ENCODE assay signal across 2 cellular contexts in the genomic region with DNA sequence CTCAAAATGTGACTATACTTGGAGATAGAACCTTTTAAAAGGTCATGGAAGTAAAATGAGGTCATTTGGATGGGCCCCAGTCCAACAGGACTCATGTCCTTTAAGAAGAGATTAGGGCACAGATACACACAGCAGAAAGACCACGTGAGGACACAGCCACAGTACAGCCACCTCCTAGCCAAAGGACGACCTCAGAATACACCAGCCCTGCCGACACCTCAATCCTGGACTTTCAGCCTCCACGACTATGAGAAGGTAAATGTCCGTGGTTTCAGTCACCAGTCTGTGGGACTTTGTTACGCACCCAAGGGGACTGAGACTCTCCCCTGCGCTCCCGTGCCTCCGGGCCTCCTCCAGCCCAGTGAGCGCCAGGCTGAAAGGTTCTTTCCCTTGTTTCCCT.
A peak's percentile ranks its signal among the peaks of the same experiment; 100 is the strongest.
TF ChIP-seq lines count a peak whose summit lies in the region.

No MANE protein-coding gene starts in this region.

TF ChIP-seq in K562, 482 proteins besides CTCF, POLR2A, EP300 and RAD21 (continues in another document):
- TF ChIP-seq, protein P1, sequence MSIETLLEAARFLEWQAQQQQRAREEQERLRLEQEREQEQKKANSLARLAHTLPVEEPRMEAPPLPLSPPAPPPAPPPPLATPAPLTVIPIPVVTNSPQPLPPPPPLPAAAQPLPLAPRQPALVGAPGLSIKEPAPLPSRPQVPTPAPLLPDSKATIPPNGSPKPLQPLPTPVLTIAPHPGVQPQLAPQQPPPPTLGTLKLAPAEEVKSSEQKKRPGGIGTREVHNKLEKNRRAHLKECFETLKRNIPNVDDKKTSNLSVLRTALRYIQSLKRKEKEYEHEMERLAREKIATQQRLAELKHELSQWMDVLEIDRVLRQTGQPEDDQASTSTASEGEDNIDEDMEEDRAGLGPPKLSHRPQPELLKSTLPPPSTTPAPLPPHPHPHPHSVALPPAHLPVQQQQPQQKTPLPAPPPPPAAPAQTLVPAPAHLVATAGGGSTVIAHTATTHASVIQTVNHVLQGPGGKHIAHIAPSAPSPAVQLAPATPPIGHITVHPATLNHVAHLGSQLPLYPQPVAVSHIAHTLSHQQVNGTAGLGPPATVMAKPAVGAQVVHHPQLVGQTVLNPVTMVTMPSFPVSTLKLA (conservative IDR thresholded peaks at IDR 0.05) = peak; percentile 30 to 46; a peak in 1 of 4 replicates
- TF ChIP-seq, protein P2, sequence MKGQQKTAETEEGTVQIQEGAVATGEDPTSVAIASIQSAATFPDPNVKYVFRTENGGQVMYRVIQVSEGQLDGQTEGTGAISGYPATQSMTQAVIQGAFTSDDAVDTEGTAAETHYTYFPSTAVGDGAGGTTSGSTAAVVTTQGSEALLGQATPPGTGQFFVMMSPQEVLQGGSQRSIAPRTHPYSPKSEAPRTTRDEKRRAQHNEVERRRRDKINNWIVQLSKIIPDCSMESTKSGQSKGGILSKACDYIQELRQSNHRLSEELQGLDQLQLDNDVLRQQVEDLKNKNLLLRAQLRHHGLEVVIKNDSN (CRISPR knock-in tag; IDR thresholded peaks at IDR 0.05) = peak; percentile 81
- TF ChIP-seq PCBP1 (IDR thresholded peaks at IDR 0.05; ENCODE audit: low read depth, low read length, poor library complexity, severe bottlenecking) = no peak
- no peak for TF ChIP-seq RBM22 (IDR thresholded peaks at IDR 0.05; ENCODE audit: low read depth, low read length, poor library complexity, severe bottlenecking)
- no peak for TF ChIP-seq MCM5 (IDR thresholded peaks at IDR 0.05; ENCODE audit: low read depth)
- 0 out of 4 replicates have a peak, but pooled peaks of 1 of the 2 experiments have one; percentile 19 for TF ChIP-seq MAZ (CRISPR knock-in tag; conservative IDR thresholded peaks at IDR 0.05 in 1 of 2, IDR thresholded peaks at IDR 0.05 in 1 of 2)
- TF ChIP-seq SIN3B (IDR thresholded peaks at IDR 0.05; ENCODE audit: low read depth) = no peak
- no peak for TF ChIP-seq FOXP1 (CRISPR knock-in tag; IDR thresholded peaks at IDR 0.05)
- TF ChIP-seq, protein P3, sequence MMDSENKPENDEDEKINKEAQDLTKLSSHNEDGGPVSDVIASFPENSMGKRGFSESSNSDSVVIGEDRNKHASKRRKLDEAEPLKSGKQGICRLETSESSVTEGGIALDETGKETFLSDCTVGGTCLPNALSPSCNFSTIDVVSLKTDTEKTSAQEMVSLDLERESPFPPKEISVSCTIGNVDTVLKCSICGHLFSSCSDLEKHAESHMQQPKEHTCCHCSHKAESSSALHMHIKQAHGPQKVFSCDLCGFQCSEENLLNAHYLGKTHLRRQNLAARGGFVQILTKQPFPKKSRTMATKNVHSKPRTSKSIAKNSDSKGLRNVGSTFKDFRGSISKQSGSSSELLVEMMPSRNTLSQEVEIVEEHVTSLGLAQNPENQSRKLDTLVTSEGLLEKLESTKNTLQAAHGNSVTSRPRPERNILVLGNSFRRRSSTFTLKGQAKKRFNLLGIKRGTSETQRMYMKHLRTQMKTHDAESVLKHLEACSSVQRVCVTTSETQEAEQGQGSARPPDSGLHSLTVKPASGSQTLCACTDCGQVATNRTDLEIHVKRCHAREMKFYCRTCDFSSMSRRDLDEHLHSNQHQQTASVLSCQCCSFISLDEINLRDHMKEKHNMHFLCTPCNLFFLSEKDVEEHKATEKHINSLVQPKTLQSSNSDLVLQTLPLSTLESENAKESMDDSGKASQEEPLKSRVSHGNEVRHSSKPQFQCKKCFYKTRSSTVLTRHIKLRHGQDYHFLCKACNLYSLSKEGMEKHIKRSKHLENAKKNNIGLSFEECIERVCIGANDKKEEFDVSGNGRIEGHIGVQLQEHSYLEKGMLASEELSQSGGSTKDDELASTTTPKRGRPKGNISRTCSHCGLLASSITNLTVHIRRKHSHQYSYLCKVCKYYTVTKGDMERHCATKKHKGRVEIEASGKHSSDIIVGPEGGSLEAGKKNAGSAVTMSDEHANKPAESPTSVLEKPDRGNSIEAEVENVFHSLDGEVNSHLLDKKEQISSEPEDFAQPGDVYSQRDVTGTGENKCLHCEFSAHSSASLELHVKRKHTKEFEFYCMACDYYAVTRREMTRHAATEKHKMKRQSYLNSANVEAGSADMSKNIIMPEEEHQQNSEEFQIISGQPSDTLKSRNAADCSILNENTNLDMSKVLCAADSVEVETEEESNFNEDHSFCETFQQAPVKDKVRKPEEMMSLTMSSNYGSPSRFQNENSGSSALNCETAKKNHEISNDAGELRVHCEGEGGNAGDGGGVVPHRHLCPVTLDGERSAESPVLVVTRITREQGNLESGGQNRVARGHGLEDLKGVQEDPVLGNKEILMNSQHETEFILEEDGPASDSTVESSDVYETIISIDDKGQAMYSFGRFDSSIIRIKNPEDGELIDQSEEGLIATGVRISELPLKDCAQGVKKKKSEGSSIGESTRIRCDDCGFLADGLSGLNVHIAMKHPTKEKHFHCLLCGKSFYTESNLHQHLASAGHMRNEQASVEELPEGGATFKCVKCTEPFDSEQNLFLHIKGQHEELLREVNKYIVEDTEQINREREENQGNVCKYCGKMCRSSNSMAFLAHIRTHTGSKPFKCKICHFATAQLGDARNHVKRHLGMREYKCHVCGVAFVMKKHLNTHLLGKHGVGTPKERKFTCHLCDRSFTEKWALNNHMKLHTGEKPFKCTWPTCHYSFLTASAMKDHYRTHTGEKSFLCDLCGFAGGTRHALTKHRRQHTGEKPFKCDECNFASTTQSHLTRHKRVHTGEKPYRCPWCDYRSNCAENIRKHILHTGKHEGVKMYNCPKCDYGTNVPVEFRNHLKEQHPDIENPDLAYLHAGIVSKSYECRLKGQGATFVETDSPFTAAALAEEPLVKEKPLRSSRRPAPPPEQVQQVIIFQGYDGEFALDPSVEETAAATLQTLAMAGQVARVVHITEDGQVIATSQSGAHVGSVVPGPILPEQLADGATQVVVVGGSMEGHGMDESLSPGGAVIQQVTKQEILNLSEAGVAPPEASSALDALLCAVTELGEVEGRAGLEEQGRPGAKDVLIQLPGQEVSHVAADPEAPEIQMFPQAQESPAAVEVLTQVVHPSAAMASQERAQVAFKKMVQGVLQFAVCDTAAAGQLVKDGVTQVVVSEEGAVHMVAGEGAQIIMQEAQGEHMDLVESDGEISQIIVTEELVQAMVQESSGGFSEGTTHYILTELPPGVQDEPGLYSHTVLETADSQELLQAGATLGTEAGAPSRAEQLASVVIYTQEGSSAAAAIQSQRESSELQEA (IDR thresholded peaks at IDR 0.05; ENCODE audit: low read depth) = no peak
- no peak for TF ChIP-seq KLF16 (IDR thresholded peaks at IDR 0.05)
- peak; percentile 49; the same call in 1 of the 2 replicates for TF ChIP-seq GATA2 (CRISPR knock-in tag; IDR thresholded peaks at IDR 0.05)
- peak; percentile 10; the same call in 1 of the 2 replicates for TF ChIP-seq ARID1B (IDR thresholded peaks at IDR 0.05)
- TF ChIP-seq, protein P4, sequence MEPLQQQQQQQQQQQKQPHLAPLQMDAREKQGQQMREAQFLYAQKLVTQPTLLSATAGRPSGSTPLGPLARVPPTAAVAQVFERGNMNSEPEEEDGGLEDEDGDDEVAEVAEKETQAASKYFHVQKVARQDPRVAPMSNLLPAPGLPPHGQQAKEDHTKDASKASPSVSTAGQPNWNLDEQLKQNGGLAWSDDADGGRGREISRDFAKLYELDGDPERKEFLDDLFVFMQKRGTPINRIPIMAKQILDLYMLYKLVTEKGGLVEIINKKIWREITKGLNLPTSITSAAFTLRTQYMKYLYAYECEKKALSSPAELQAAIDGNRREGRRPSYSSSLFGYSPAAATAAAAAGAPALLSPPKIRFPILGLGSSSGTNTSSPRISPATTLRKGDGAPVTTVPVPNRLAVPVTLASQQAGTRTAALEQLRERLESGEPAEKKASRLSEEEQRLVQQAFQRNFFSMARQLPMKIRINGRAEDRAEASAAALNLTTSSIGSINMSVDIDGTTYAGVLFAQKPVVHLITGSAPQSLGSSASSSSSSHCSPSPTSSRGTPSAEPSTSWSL (CRISPR knock-in tag; IDR thresholded peaks at IDR 0.05; ENCODE audit: borderline replicate concordance) = no peak

TF ChIP-seq in HepG2, 621 proteins besides CTCF, POLR2A, EP300 and RAD21:
- TF ChIP-seq ZNF780A (CRISPR knock-in tag; IDR thresholded peaks at IDR 0.05) (no peak), ATF7 (IDR thresholded peaks at IDR 0.05) (no peak), ATF7 (CRISPR knock-in tag; IDR thresholded peaks at IDR 0.05) (no peak), ZNF569 (CRISPR knock-in tag; IDR thresholded peaks at IDR 0.05; ENCODE audit: borderline replicate concordance) (no peak), NR3C1 (CRISPR knock-in tag; IDR thresholded peaks at IDR 0.05) (no peak)
- TF ChIP-seq, protein P5, sequence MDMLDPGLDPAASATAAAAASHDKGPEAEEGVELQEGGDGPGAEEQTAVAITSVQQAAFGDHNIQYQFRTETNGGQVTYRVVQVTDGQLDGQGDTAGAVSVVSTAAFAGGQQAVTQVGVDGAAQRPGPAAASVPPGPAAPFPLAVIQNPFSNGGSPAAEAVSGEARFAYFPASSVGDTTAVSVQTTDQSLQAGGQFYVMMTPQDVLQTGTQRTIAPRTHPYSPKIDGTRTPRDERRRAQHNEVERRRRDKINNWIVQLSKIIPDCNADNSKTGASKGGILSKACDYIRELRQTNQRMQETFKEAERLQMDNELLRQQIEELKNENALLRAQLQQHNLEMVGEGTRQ (IDR thresholded peaks at IDR 0.05; ENCODE audit: low read depth, low read length) = no peak
- TF ChIP-seq, protein P5 (CRISPR knock-in tag; IDR thresholded peaks at IDR 0.05; ENCODE audit: borderline replicate concordance) = 0 out of 2 replicates have a peak, but pooled peaks have one; percentile 18
- TF ChIP-seq, protein P6, sequence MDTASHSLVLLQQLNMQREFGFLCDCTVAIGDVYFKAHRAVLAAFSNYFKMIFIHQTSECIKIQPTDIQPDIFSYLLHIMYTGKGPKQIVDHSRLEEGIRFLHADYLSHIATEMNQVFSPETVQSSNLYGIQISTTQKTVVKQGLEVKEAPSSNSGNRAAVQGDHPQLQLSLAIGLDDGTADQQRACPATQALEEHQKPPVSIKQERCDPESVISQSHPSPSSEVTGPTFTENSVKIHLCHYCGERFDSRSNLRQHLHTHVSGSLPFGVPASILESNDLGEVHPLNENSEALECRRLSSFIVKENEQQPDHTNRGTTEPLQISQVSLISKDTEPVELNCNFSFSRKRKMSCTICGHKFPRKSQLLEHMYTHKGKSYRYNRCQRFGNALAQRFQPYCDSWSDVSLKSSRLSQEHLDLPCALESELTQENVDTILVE (CRISPR knock-in tag; IDR thresholded peaks at IDR 0.05) = no peak
TF ChIP-seq in HepG2: peak in this region for 1.
